ENCODE assay signal across 8 cellular contexts in genomic region chr19:49849433-49850220, GRCh38. TPM values are rescaled to one million over a fixed set of nuclear protein-coding genes. Genes with fewer than 3 reads are reported as not detected.
DNase-seq lines count a peak whose midpoint lies in the region; TF ChIP-seq lines count a peak whose summit lies in the region.

No MANE protein-coding gene starts in this region.

- no peaks in the 10 kb centered on the region for H3K36me3 ChIP-seq in muscle layer of duodenum (ENCODE audit: control insufficient read depth in 1 of 2, insufficient read depth in 2 of 2, low read length in 2 of 2)

- peak overlapping the region; percentile 90 for H3K4me3 ChIP-seq in AG10803 (ENCODE audit: low read length)
- peak overlapping the region; percentile 62 to 87 for H3K4me3 ChIP-seq in muscle layer of duodenum (ENCODE audit: low read depth in 1 of 2, low read length in 2 of 2)

- intact Hi-C loops in MCF 10A (cut with micrococcal nuclease) = loop anchor here (1.0 to 10.0 kb wide), 3 partner anchors 36 to 175 kb away; partner anchors contain the start of genes AP2A1, FUZ and PRMT1

- H3K36me3 Mint-ChIP-seq in IgD-negative memory B cell (no peaks in the 10 kb centered on the region), MCF 10A (ENCODE audit: insufficient read depth, unreplicated experiment) (peaks cover 11% of the 10 kb centered on the region)

- no peaks in the 10 kb centered on the region for H3K27me3 ChIP-seq in muscle layer of duodenum (ENCODE audit: low read depth, low read length)

- H3K27me3 Mint-ChIP-seq in IgD-negative memory B cell = no peaks in the 10 kb centered on the region
- no peaks in the 10 kb centered on the region for H3K27me3 Mint-ChIP-seq in MCF 10A (ENCODE audit: insufficient read depth, unreplicated experiment)

- peaks cover 17 to 21% of the 10 kb centered on the region in 2 donors for H3K4me1 ChIP-seq in muscle layer of duodenum (ENCODE audit: control insufficient read depth in 1 of 2, insufficient read depth in 2 of 2, low read length in 2 of 2)

- H3K27ac ChIP-seq in muscle layer of duodenum (ENCODE audit: low read length) = peak overlapping the region; percentile 45

- DNase-seq in AG10803 (ENCODE audit: low read depth) (no peak), MCF 10A (ENCODE audit: unreplicated experiment) (no peak), NCI-H2081 (lab: John Stamatoyannopoulos, UW) (no peak), GF-D8 (lab: John Stamatoyannopoulos, UW) (no peak), Kasumi-1 (lab: John Stamatoyannopoulos, UW) (no peak), middle frontal gyrus (ENCODE audit: extremely low spot score, low spot score) (no peak)

- peaks cover 23 to 39% (median 26%) of the 10 kb centered on the region in 3 donors for H3K4me1 Mint-ChIP-seq in IgD-negative memory B cell
- H3K4me1 Mint-ChIP-seq in MCF 10A (ENCODE audit: insufficient read depth, unreplicated experiment) = peaks cover 32% of the 10 kb centered on the region

- H3K27ac Mint-ChIP-seq in IgD-negative memory B cell (peak overlapping the region in 2 of 3 donors; percentile 96 to 99), MCF 10A (ENCODE audit: low read depth, unreplicated experiment) (peak overlapping the region; percentile 89)

- POLR2A ChIA-PET in MCF 10A (lab: Yijun Ruan, JAX) = interaction anchor here (0.6 to 4.3 kb wide), 23 partner anchors 10 to 269 kb away, joined by 3 to 40 read pairs (median 6); partner anchors contain the start of genes AKT1S1, AP2A1, FUZ and MED25

- CTCF ChIA-PET in MCF 10A (lab: Yijun Ruan, JAX) = interaction anchor here (1.1 kb wide), 1 partner anchor 166 kb away, joined by 5 read pairs; no protein-coding TSS in a partner anchor

- H3K4me3 Mint-ChIP-seq in IgD-negative memory B cell (peak overlapping the region; percentile 77 to 97 (median 94)), MCF 10A (ENCODE audit: unreplicated experiment) (peak overlapping the region; percentile 84)

- peaks cover 0 to 3% (median 0%) of the 10 kb centered on the region in 3 donors for H3K9me3 Mint-ChIP-seq in IgD-negative memory B cell
- peaks cover 6% of the 10 kb centered on the region for H3K9me3 Mint-ChIP-seq in MCF 10A (ENCODE audit: unreplicated experiment)

- H3K9me3 ChIP-seq in muscle layer of duodenum (ENCODE audit: control insufficient read depth in 1 of 2, low read length in 2 of 2) = no peaks in the 10 kb centered on the region

- TF ChIP-seq CTCF in AG10803 (conservative IDR thresholded peaks at IDR 0.05; ENCODE audit: low read length) (no peak), MCF 10A (IDR thresholded peaks at IDR 0.05; ENCODE audit: unreplicated experiment) (no peak)

- BruUV-seq in MCF 10A (replicated peaks; lab: Mats Ljungman, UMichigan) = no TSS peak

RNA-seq across cellular contexts. Expression of gene PTOV1, which starts 1.3 kb away (rescaled TPM):
- polyA plus RNA-seq in IgD-negative memory B cell = 45.0 TPM
- total RNA-seq in MCF 10A (2022) = 68.5 and 78.8 TPM in 2 replicates

RNA-seq across cellular contexts. Expression of gene PNKP, which starts 17.7 kb away (rescaled TPM):
- 56.3 TPM for polyA plus RNA-seq in IgD-negative memory B cell
- total RNA-seq in MCF 10A (2022) = 70.7 and 90.3 TPM in 2 replicates

RNA-seq across cellular contexts. Expression of gene AKT1S1, which starts 27.5 kb away (rescaled TPM):
- 5.0 TPM for polyA plus RNA-seq in IgD-negative memory B cell
- total RNA-seq in MCF 10A (2022) = 74.7 and 79.2 TPM in 2 replicates

RNA-seq across cellular contexts. Expression of gene TBC1D17, which starts 27.9 kb away (rescaled TPM):
- 19.1 TPM for polyA plus RNA-seq in IgD-negative memory B cell
- 25.2 and 25.5 TPM in 2 replicates for total RNA-seq in MCF 10A (2022)

RNA-seq across cellular contexts. Expression of gene MED25, which starts 31.5 kb away (rescaled TPM):
- 54.7 TPM for polyA plus RNA-seq in IgD-negative memory B cell
- total RNA-seq in MCF 10A (2022) = 39.9 and 43.2 TPM in 2 replicates
